ENCODE assay signal across 9 cellular contexts in the genomic region with DNA sequence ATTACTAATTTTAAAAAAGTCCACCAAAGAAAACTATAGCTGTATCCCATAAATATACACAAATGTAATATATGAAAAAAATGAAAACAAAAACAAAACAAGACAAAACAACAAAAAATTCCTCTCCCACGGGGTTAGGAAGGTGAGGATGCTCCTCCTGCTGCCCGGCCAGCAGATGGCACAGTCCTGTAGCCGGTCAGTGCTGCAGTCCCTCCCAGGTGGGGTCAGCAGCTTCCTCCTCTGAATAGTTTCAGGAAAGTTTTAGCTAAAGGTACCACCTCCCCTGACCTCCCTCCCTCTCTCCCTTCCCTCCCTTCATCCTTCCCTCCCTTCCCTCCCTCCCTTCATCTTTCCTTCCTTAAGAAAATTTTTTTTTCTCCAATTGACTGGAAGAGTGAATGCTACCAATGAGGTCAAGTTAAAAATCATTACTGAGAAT.
DNase-seq lines count a peak whose midpoint lies in the region; ATAC-seq, FAIRE-seq and TF ChIP-seq lines count a peak whose summit lies in the region.
"Had no signal": no experiment of that assay in that cellular context is flagged by ENCODE, and none has a peak within 500 bp of the region (broad histone marks: within the 10 kb centered on the region; RNA-seq: fewer than 3 reads in every experiment).

No MANE protein-coding gene starts in this region.

- H3K9me3 ChIP-seq in mesodermal cell (ENCODE audit: control insufficient read depth, low read length): no peaks in the 10 kb centered on the region

- H3K27ac ChIP-seq in mesodermal cell (ENCODE audit: low read depth, low read length, severe bottlenecking): peak overlapping the region; percentile 73

- no peak overlapping the region for H3K4me3 Mint-ChIP-seq in activated CD8-positive, alpha-beta memory T cell treated with anti-CD3 and anti-CD28 coated beads, Interleukin-2, amount 10 ng/mL, durations not matched to agents 7 days and 5 days

- no peak for FAIRE-seq in GM12891 (lab: Jason Lieb, UNC)

- no peaks in the 10 kb centered on the region for H3K36me3 Mint-ChIP-seq in activated CD8-positive, alpha-beta memory T cell treated with anti-CD3 and anti-CD28 coated beads, Interleukin-2, amount 10 ng/mL, durations not matched to agents 7 days and 5 days

- CTCF ChIA-PET in activated CD8-positive, alpha-beta memory T cell treated with anti-CD3 and anti-CD28 coated beads, Interleukin-2, amount 10 ng/mL, durations not matched to agents 7 days and 5 days (lab: Charles Lee): no interaction called here

- no peak for ATAC-seq in HG02973 (IDR thresholded peaks at IDR 0.05; ENCODE audit: unreplicated experiment)
- ATAC-seq in HG03175 (IDR thresholded peaks at IDR 0.05; ENCODE audit: unreplicated experiment): no peak
- no peak for ATAC-seq in activated CD8-positive, alpha-beta memory T cell treated with anti-CD3 and anti-CD28 coated beads, Interleukin-2, amount 10 ng/mL, durations not matched to agents 7 days and 5 days

- no peak overlapping the region for H3K4me3 ChIP-seq in mesodermal cell (ENCODE audit: extremely low read depth, insufficient read depth, low read length, poor library complexity, severe bottlenecking)
- H3K4me3 ChIP-seq: skin epidermis had no signal

- WGBS in mesodermal cell (ENCODE audit: insufficient coverage in 2 of 2), 2 experiments: 0% methylated on average over 1 of the region's 3 CpGs; no CpG with 5 or more reads in 1 of the 2 experiments

- H3K9me3 Mint-ChIP-seq in activated CD8-positive, alpha-beta memory T cell treated with anti-CD3 and anti-CD28 coated beads, Interleukin-2, amount 10 ng/mL, durations not matched to agents 7 days and 5 days (ENCODE audit: low read depth): no peaks in the 10 kb centered on the region

- no peak overlapping the region for H3K27ac Mint-ChIP-seq in activated CD8-positive, alpha-beta memory T cell treated with anti-CD3 and anti-CD28 coated beads, Interleukin-2, amount 10 ng/mL, durations not matched to agents 7 days and 5 days

- peaks cover 30% of the 10 kb centered on the region for H3K27me3 Mint-ChIP-seq in activated CD8-positive, alpha-beta memory T cell treated with anti-CD3 and anti-CD28 coated beads, Interleukin-2, amount 10 ng/mL, durations not matched to agents 7 days and 5 days

- peak; percentile 79 for TF ChIP-seq RAD21 in Ishikawa (IDR thresholded peaks at IDR 0.05; ENCODE audit: low read depth)

- TF ChIP-seq EP300 in Ishikawa (IDR thresholded peaks at IDR 0.05; ENCODE audit: borderline replicate concordance): no peak

- no peaks in the 10 kb centered on the region for H3K4me1 Mint-ChIP-seq in activated CD8-positive, alpha-beta memory T cell treated with anti-CD3 and anti-CD28 coated beads, Interleukin-2, amount 10 ng/mL, durations not matched to agents 7 days and 5 days

- peaks cover 37% of the 10 kb centered on the region for H3K36me3 ChIP-seq in mesodermal cell (ENCODE audit: control insufficient read depth, insufficient read depth, low read length)

- DNase-seq in D341Med (ENCODE audit: low spot score) (peak; percentile 53), cerebellar cortex (ENCODE audit: low spot score) (peak; percentile 34), GM12891 (ENCODE audit: insufficient read length, low spot score) (no peak)
- DNase-seq in activated CD8-positive, alpha-beta memory T cell treated with anti-CD3 and anti-CD28 coated beads, Interleukin-2, amount 10 ng/mL, durations not matched to agents 7 days and 5 days: no peak

- no peak for TF ChIP-seq POLR2A in GM12891 (IDR thresholded peaks at IDR 0.05; ENCODE audit: low read depth, low read length)

- peaks cover 45% of the 10 kb centered on the region for H3K4me1 ChIP-seq in mesodermal cell (ENCODE audit: control insufficient read depth, insufficient read depth, low read length, poor library complexity, severe bottlenecking)

TF ChIP-seq in Ishikawa, 13 proteins besides CTCF, POLR2A, EP300 and RAD21:
- TF ChIP-seq, protein P1, sequence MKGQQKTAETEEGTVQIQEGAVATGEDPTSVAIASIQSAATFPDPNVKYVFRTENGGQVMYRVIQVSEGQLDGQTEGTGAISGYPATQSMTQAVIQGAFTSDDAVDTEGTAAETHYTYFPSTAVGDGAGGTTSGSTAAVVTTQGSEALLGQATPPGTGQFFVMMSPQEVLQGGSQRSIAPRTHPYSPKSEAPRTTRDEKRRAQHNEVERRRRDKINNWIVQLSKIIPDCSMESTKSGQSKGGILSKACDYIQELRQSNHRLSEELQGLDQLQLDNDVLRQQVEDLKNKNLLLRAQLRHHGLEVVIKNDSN (IDR thresholded peaks at IDR 0.05): no peak
- TF ChIP-seq ZBTB7A (IDR thresholded peaks at IDR 0.05; ENCODE audit: low read depth) (no peak), NFIC (IDR thresholded peaks at IDR 0.05) (no peak), EGR1 (IDR thresholded peaks at IDR 0.05) (no peak), FOXM1 (IDR thresholded peaks at IDR 0.05; ENCODE audit: borderline replicate concordance, low read depth) (no peak), CREB1 (IDR thresholded peaks at IDR 0.05; ENCODE audit: low read depth) (no peak), TCF12 (IDR thresholded peaks at IDR 0.05; ENCODE audit: low read depth) (no peak), TAF1 (IDR thresholded peaks at IDR 0.05; ENCODE audit: low read depth) (no peak)

TF ChIP-seq in GM12891, 5 proteins besides CTCF, POLR2A, EP300 and RAD21:
- TF ChIP-seq POU2F2 (IDR thresholded peaks at IDR 0.05; ENCODE audit: low read depth, low read length) (no peak), POLR2AphosphoS5 (IDR thresholded peaks at IDR 0.05; ENCODE audit: low read depth, low read length) (no peak), PAX5 (IDR thresholded peaks at IDR 0.05; ENCODE audit: insufficient read depth, low read length, severe bottlenecking) (no peak), TAF1 (IDR thresholded peaks at IDR 0.05; ENCODE audit: low read depth, low read length) (no peak), SPI1 (IDR thresholded peaks at IDR 0.05; ENCODE audit: low read depth, low read length) (no peak)

Comparison
In these comparisons a context has a peak if more than half of its experiments do, and no peak if none do; other contexts are left out.
1. DNase-seq: peak in D341Med (single experiment) and cerebellar cortex (single experiment); none in GM12891 (single experiment) and activated CD8-positive, alpha-beta memory T cell treated with anti-CD3 and anti-CD28 coated beads, Interleukin-2, amount 10 ng/mL, durations not matched to agents 7 days and 5 days (single experiment).